Comparison of ENCODE assay signal across 8 cellular contexts in the genomic region with DNA sequence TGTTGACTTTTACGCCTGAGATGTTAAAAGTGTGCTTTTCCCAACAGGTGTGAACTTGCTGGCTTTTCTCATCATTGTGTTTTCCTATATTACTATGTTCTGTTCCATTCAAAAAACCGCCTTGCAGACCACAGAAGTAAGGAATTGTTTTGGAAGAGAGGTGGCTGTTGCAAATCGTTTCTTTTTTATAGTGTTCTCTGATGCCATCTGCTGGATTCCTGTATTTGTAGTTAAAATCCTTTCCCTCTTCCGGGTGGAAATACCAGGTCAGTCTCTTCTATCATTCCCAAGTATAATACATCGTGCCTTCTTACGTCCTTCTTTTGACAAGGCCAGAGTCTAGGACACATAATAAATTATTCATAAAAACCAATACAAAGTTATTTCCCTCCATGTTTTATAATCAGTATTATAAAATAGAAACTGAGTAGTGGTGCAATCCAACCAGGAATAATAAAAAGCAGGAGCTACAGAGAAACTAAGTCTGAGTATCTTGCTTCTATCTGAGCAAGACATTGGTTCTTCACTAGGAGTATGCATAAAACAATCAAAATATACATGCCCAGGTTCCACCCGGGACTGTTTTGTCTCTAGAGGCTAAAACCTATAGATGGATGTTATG. TPM values are rescaled to one million over a fixed set of nuclear protein-coding genes. Genes with fewer than 3 reads are reported as not detected.
DNase-seq lines count a peak whose midpoint lies in the region; ATAC-seq and TF ChIP-seq lines count a peak whose summit lies in the region.

No MANE protein-coding gene starts in this region.

- TF ChIP-seq RAD21 in liver (IDR thresholded peaks at IDR 0.05): peak; percentile 68 to 70

- H3K4me1 ChIP-seq in liver (ENCODE audit: control insufficient read depth in 4 of 4, insufficient read depth in 4 of 4, low read length in 3 of 4): no peaks in the 10 kb centered on the region

- no peak overlapping the region for H3K9ac ChIP-seq in liver (ENCODE audit: low read depth in 1 of 2, low read length in 2 of 2)

- DNase-seq in AG10803 (ENCODE audit: low read depth) (peak; percentile 65), KBM-7 (peak; percentile 19), astrocyte of the hippocampus (ENCODE audit: low read depth, low spot score) (peak; percentile 49), C1 segment of cervical spinal cord (lab: John Stamatoyannopoulos, UW) (no peak), nucleus accumbens (lab: John Stamatoyannopoulos, UW) (no peak), KG1 (lab: John Stamatoyannopoulos, UW) (no peak)

- in situ Hi-C loops in KBM-7 (cut with MboI; ENCODE audit: low pct_unique_long_range_greater_than_20kb, low sequenced_read_pairs): no loop called here

- H3K9me3 ChIP-seq in liver (ENCODE audit: control insufficient read depth in 4 of 4, low read length in 3 of 4): no peaks in the 10 kb centered on the region

- H3K27ac ChIP-seq in liver (ENCODE audit: low read depth in 1 of 2, low read length in 2 of 2): no peak overlapping the region

- ATAC-seq in HG03039 (IDR thresholded peaks at IDR 0.05; ENCODE audit: unreplicated experiment): no peak

- no peaks in the 10 kb centered on the region for H3K36me3 ChIP-seq in liver (ENCODE audit: control insufficient read depth in 4 of 4, insufficient read depth in 3 of 4, low read depth in 1 of 4, low read length in 3 of 4)

- peak; percentile 72 for TF ChIP-seq CTCF in AG10803 (conservative IDR thresholded peaks at IDR 0.05; ENCODE audit: low read length)
- peak; percentile 30 for TF ChIP-seq CTCF in liver (IDR thresholded peaks at IDR 0.05; ENCODE audit: low read depth, low read length, missing input control)

- H3K4me3 ChIP-seq in AG10803 (ENCODE audit: low read length): no peak overlapping the region
- H3K4me3 ChIP-seq in liver (ENCODE audit: low read depth in 1 of 3, low read length in 3 of 3): no peak overlapping the region

- WGBS in liver: 31% methylated on average over 7 of the region's 7 CpGs

- H3K27me3 ChIP-seq in liver (ENCODE audit: control insufficient read depth in 4 of 4, insufficient read depth in 4 of 4, low read length in 3 of 4): peaks cover 0 to 3% (median 0%) of the 10 kb centered on the region in 4 donors

TF ChIP-seq in liver, 16 proteins besides CTCF, POLR2A, EP300 and RAD21:
- TF ChIP-seq, protein P1, sequence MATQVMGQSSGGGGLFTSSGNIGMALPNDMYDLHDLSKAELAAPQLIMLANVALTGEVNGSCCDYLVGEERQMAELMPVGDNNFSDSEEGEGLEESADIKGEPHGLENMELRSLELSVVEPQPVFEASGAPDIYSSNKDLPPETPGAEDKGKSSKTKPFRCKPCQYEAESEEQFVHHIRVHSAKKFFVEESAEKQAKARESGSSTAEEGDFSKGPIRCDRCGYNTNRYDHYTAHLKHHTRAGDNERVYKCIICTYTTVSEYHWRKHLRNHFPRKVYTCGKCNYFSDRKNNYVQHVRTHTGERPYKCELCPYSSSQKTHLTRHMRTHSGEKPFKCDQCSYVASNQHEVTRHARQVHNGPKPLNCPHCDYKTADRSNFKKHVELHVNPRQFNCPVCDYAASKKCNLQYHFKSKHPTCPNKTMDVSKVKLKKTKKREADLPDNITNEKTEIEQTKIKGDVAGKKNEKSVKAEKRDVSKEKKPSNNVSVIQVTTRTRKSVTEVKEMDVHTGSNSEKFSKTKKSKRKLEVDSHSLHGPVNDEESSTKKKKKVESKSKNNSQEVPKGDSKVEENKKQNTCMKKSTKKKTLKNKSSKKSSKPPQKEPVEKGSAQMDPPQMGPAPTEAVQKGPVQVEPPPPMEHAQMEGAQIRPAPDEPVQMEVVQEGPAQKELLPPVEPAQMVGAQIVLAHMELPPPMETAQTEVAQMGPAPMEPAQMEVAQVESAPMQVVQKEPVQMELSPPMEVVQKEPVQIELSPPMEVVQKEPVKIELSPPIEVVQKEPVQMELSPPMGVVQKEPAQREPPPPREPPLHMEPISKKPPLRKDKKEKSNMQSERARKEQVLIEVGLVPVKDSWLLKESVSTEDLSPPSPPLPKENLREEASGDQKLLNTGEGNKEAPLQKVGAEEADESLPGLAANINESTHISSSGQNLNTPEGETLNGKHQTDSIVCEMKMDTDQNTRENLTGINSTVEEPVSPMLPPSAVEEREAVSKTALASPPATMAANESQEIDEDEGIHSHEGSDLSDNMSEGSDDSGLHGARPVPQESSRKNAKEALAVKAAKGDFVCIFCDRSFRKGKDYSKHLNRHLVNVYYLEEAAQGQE (IDR thresholded peaks at IDR 0.05): no peak

RNA-seq across cellular contexts. Expression of a gene that starts 57.9 kb away (rescaled TPM):
- total RNA-seq in liver: not detected
- not detected for polyA plus RNA-seq in liver

Comparison
In these comparisons a context has a peak if more than half of its experiments do, and no peak if none do; other contexts are left out.
1. DNase-seq: peak in AG10803 (single experiment), KBM-7 (single experiment) and astrocyte of the hippocampus (single experiment); none in C1 segment of cervical spinal cord (0 of 14), nucleus accumbens (0 of 56) and KG1 (single experiment).